In genomic region chr18:54151376-54151775, GRCh38 we compare ENCODE assay signal across 24 cellular contexts.
DNase-seq lines count a peak whose midpoint lies in the region; ATAC-seq, FAIRE-seq and TF ChIP-seq lines count a peak whose summit lies in the region.
"Had no signal": no experiment of that assay in that cellular context is flagged by ENCODE, and none has a peak within 500 bp of the region (broad histone marks: within the 10 kb centered on the region; RNA-seq: fewer than 3 reads in every experiment).

No MANE protein-coding gene starts in this region.

- H3K27me3 ChIP-seq in GM12878 (replicated peaks in 1 of 2; ENCODE audit: control insufficient read depth in 2 of 2, insufficient read depth in 2 of 2, low read length in 1 of 2) (no peaks in the 10 kb centered on the region), osteoblast (ENCODE audit: insufficient read depth, low read length) (no peaks in the 10 kb centered on the region), vagina (no peaks in the 10 kb centered on the region)

- H3K4me2 ChIP-seq in GM12878 (ENCODE audit: control insufficient read depth, insufficient read depth) (no peak overlapping the region), osteoblast (ENCODE audit: insufficient read depth, low read length) (no peak overlapping the region)
- H3K4me2 ChIP-seq: GM23338 had no signal

- ATAC-seq in GM12878: no peak
- ATAC-seq in GM21717 (IDR thresholded peaks at IDR 0.05; ENCODE audit: unreplicated experiment): no peak
- ATAC-seq: GM23338 had no signal

- peak overlapping the region; percentile 56 for H3K27ac Mint-ChIP-seq in activated naive CD4-positive, alpha-beta T cell treated with anti-CD3 and anti-CD28 coated beads for 36 hours
- H3K27ac Mint-ChIP-seq: GM23338 had no signal

- H3K4me1 ChIP-seq in GM12878 (ENCODE audit: control insufficient read depth, insufficient read depth, low read length): peaks cover 32% of the 10 kb centered on the region
- H3K4me1 ChIP-seq in osteoblast (ENCODE audit: insufficient read depth, low read length): peaks cover 35% of the 10 kb centered on the region
- H3K4me1 ChIP-seq in vagina: peaks cover 22% of the 10 kb centered on the region

- no peaks in the 10 kb centered on the region for H3K27me3 Mint-ChIP-seq in activated naive CD4-positive, alpha-beta T cell treated with anti-CD3 and anti-CD28 coated beads for 36 hours (ENCODE audit: low read depth)
- H3K27me3 Mint-ChIP-seq: CD4-positive, CD25-positive, alpha-beta regulatory T cell had no signal

- no peak overlapping the region for H3K27ac ChIP-seq in GM12878 (ENCODE audit: control insufficient read depth, insufficient read depth)
- peak overlapping the region; percentile 94 for H3K27ac ChIP-seq in osteoblast (ENCODE audit: low read depth, low read length)
- H3K27ac ChIP-seq in vagina: no peak overlapping the region

- RAD21 ChIA-PET in GM12878 (lab: Charles Lee; ENCODE audit: unreplicated experiment): interaction anchor here (0.9 to 1.0 kb wide), 3 partner anchors 21 to 57 kb away, joined by 3 read pairs; no protein-coding TSS in a partner anchor

- no peak overlapping the region for H3K4me3 Mint-ChIP-seq in activated naive CD4-positive, alpha-beta T cell treated with anti-CD3 and anti-CD28 coated beads for 36 hours
- H3K4me3 Mint-ChIP-seq: CD4-positive, CD25-positive, alpha-beta regulatory T cell; GM23338 had no signal

- intact Hi-C loops in activated naive CD4-positive, alpha-beta T cell treated with anti-CD3 and anti-CD28 coated beads for 36 hours (cut with micrococcal nuclease): no loop called here
- intact Hi-C loops in GM12878 (cut with micrococcal nuclease; ENCODE audit: unreplicated experiment) (no loop called here), vagina (cut with DNase I) (no loop called here)

- TF ChIP-seq CTCF in GM12878 (IDR thresholded peaks at IDR 0.05 in 2 of 3, conservative IDR thresholded peaks at IDR 0.05 in 1 of 3; ENCODE audit: control insufficient read depth in 2 of 3, extremely low read depth in 1 of 3, insufficient read depth in 1 of 3, low read depth in 3 of 3, low read length in 3 of 3) (no peak), osteoblast (IDR thresholded peaks at IDR 0.05; ENCODE audit: extremely low read depth, low read depth, low read length) (no peak), vagina (IDR thresholded peaks at IDR 0.05) (no peak)

- H3K9me3 ChIP-seq in GM12878 (replicated peaks; ENCODE audit: control insufficient read depth, insufficient read depth, low read length) (no peaks in the 10 kb centered on the region; the same call in 2 of the 3 replicates), osteoblast (ENCODE audit: low read depth, low read length) (no peaks in the 10 kb centered on the region), vagina (no peaks in the 10 kb centered on the region)

- no peak for FAIRE-seq in GM12878 (lab: Jason Lieb, UNC)
- FAIRE-seq: A204.1, G401.6, GM12892 had no signal

- no peak for TF ChIP-seq EP300 in GM12878 (IDR thresholded peaks at IDR 0.05; ENCODE audit: borderline replicate concordance in 1 of 2, control insufficient read depth in 1 of 2, low read depth in 2 of 2, low read length in 2 of 2)

- no TSS peak for BruUV-seq in GM12878 (replicated peaks; lab: Mats Ljungman, UMichigan)

- H3K9me3 Mint-ChIP-seq in activated naive CD4-positive, alpha-beta T cell treated with anti-CD3 and anti-CD28 coated beads for 36 hours: no peaks in the 10 kb centered on the region
- H3K9me3 Mint-ChIP-seq: CD4-positive, CD25-positive, alpha-beta regulatory T cell; GM23338 had no signal

- H2AFZ ChIP-seq in GM12878 (ENCODE audit: control insufficient read depth, low read depth, low read length): no peak overlapping the region
- no peak overlapping the region for H2AFZ ChIP-seq in osteoblast (ENCODE audit: low read length)
- H2AFZ ChIP-seq: GM23338 had no signal

- H4K20me1 ChIP-seq in GM12878 (ENCODE audit: control insufficient read depth, insufficient read depth): no peaks in the 10 kb centered on the region; the same call in 1 of the 2 replicates
- H4K20me1 ChIP-seq in osteoblast (ENCODE audit: insufficient read depth, low read length): no peaks in the 10 kb centered on the region

- 82% methylated on average over 3 of the region's 3 CpGs for WGBS in GM12878 (ENCODE audit: insufficient coverage, insufficient replicate concordance, low lambda C conversion rate, missing lambda C conversion rate)

- no peak for TF ChIP-seq RAD21 in GM12878 (IDR thresholded peaks at IDR 0.05; ENCODE audit: insufficient read depth, low read depth, low read length)

- no peak overlapping the region for H3K4me3 ChIP-seq in GM12878
- no peak overlapping the region for H3K4me3 ChIP-seq in osteoblast (ENCODE audit: insufficient read depth, low read length)
- H3K4me3 ChIP-seq in vagina: no peak overlapping the region
- H3K4me3 ChIP-seq: GM23338 had no signal

- H3K36me3 ChIP-seq in GM12878 (ENCODE audit: control insufficient read depth in 2 of 2, insufficient read depth in 2 of 2, low read length in 1 of 2) (peaks cover 8 to 21% of the 10 kb centered on the region in 2 experiments; a peak in 3 of 4 replicates), osteoblast (ENCODE audit: insufficient read depth, low read length) (peaks cover 32% of the 10 kb centered on the region), vagina (peaks cover 0 to 23% of the 10 kb centered on the region in 2 donors)

- POLR2A ChIA-PET in GM12878 (lab: Charles Lee): interaction anchor here (1.3 to 1.6 kb wide), 2 partner anchors 14 to 206 kb away, joined by 4 to 5 read pairs; partner anchors contain the start of genes C18orf54 and STARD6

- in situ Hi-C loops in GM12878 (cut with MboI): no loop called here

- no peak for TF ChIP-seq POLR2A in GM12878 (IDR thresholded peaks at IDR 0.05; ENCODE audit: low read depth, low read length)
- no peak for TF ChIP-seq POLR2A in vagina (IDR thresholded peaks at IDR 0.05)

- SMC1A ChIA-PET in GM12878 (lab: Charles Lee; ENCODE audit: uncharacterized antibody, unreplicated experiment): interaction anchor here (1.1 to 2.7 kb wide), 4 partner anchors 9 to 68 kb away, joined by 3 to 12 read pairs (median 8); no protein-coding TSS in a partner anchor

- peaks cover 45% of the 10 kb centered on the region for H3K4me1 Mint-ChIP-seq in activated naive CD4-positive, alpha-beta T cell treated with anti-CD3 and anti-CD28 coated beads for 36 hours (ENCODE audit: low read depth)

- CTCF ChIA-PET in activated naive CD4-positive, alpha-beta T cell treated with anti-CD3 and anti-CD28 coated beads for 36 hours (lab: Charles Lee): interaction anchor here (1.2 to 1.9 kb wide), 3 partner anchors 30 to 119 kb away, joined by 3 to 9 read pairs (median 3); partner anchors contain the start of gene POLI
- CTCF ChIA-PET in GM12878 (lab: Yijun Ruan, JAX): interaction anchor here (1.2 to 3.4 kb wide), 7 partner anchors 10 to 120 kb away, joined by 3 to 16 read pairs (median 5); no protein-coding TSS in a partner anchor

- DNase-seq in activated naive CD4-positive, alpha-beta T cell treated with anti-CD3 and anti-CD28 coated beads for 36 hours: no peak
- DNase-seq in activated naive CD4-positive, alpha-beta T cell (lab: John Stamatoyannopoulos, UW): no peak
- DNase-seq in NCI-H82 (lab: John Stamatoyannopoulos, UW) (peak; percentile 52), GM12878 (ENCODE audit: low read depth, low spot score) (no peak), osteoblast (ENCODE audit: insufficient read length, low spot score, missing footprints) (no peak), vagina (ENCODE audit: extremely low spot score in 2 of 2) (no peak), GM19240 (ENCODE audit: insufficient read length, low spot score) (no peak)
- DNase-seq: AML-193; Calu3; CD4-positive, CD25-positive, alpha-beta regulatory T cell; DMS79 treated with DMSO at 0.1 percent for 48 hours; IMR-90; Kasumi-1; MV-4-11; NCI-H1417 treated with DMSO at 0.1 percent for 48 hours; NCI-H2081; NCI-H226; NK-92 treated with Interleukin-12 subunit alpha and Interleukin-12 subunit beta, amount 100 ng/mL, for 24 hours; OCI-M1 had no signal

- H3K79me2 ChIP-seq in GM12878 (ENCODE audit: control insufficient read depth, insufficient read depth, low read length): no peaks in the 10 kb centered on the region
- H3K79me2 ChIP-seq in osteoblast (ENCODE audit: insufficient read depth, low read length): peaks cover 7% of the 10 kb centered on the region

- H3K9ac ChIP-seq in GM12878 (ENCODE audit: control insufficient read depth, insufficient read depth, low read length): no peak overlapping the region

- H3K36me3 Mint-ChIP-seq in activated naive CD4-positive, alpha-beta T cell treated with anti-CD3 and anti-CD28 coated beads for 36 hours (ENCODE audit: low read depth): peaks cover 28% of the 10 kb centered on the region

TF ChIP-seq in GM12878, 131 proteins besides CTCF, POLR2A, EP300 and RAD21:
- peak; percentile 28; the same call in 1 of the 2 replicates for TF ChIP-seq MTA3 (IDR thresholded peaks at IDR 0.05; ENCODE audit: borderline replicate concordance, low read length)
- no peak for TF ChIP-seq SMC3 (IDR thresholded peaks at IDR 0.05; ENCODE audit: borderline replicate concordance, low read length)
TF ChIP-seq in GM12878: peak in this region for 1.
